ENCODE assay signal across 25 cellular contexts in the genomic region with DNA sequence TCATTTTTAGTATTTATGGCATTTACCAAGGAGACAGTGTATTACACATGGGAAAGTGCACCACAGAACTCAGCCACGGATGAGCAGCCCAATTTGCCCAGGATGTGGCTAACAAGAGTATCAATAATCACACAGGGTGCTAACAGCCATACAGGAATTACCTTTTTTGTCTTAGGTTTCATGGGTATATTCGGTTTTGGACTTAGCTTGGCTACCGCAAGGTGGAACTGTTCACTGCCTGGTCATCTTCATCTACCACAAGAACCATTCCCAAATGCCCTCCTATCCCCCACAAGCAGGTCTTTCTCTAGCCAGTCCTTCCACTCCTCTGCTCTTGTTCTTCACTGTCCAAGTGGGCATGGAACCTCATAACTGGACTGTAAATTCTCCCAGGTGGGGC. TPM values are rescaled to one million over a fixed set of nuclear protein-coding genes. Genes with fewer than 3 reads are reported as not detected.
DNase-seq lines count a peak whose midpoint lies in the region; ATAC-seq and TF ChIP-seq lines count a peak whose summit lies in the region.
"Had no signal": no experiment of that assay in that cellular context is flagged by ENCODE, and none has a peak within 500 bp of the region (broad histone marks: within the 10 kb centered on the region; RNA-seq: fewer than 3 reads in every experiment).

No MANE protein-coding gene starts in this region.

- no peak overlapping the region for H2AK5ac ChIP-seq in trophoblast cell (ENCODE audit: low read length)

- peaks cover 48% of the 10 kb centered on the region for H3K4me1 Mint-ChIP-seq in Caco-2 (ENCODE audit: low read depth, unreplicated experiment)

- H3K4ac ChIP-seq in trophoblast cell (ENCODE audit: low read depth, low read length), result peak overlapping the region; percentile 11

- H3K9ac ChIP-seq in Loucy (ENCODE audit: low read depth, low read length, poor library complexity, severe bottlenecking) (peak overlapping the region; percentile 4), trophoblast cell (ENCODE audit: low read length) (no peak overlapping the region)

- H3K4me3 Mint-ChIP-seq in Caco-2 (ENCODE audit: unreplicated experiment), result no peak overlapping the region
- H3K4me3 Mint-ChIP-seq: activated naive CD8-positive, alpha-beta T cell treated with anti-CD3 and anti-CD28 coated beads, Interleukin-2, amount 10 ng/mL, durations not matched to agents 7 days and 5 days; brain; naive thymus-derived CD4-positive, alpha-beta T cell; stimulated activated naive CD8-positive, alpha-beta T cell treated with anti-CD3 and anti-CD28 coated beads, Interleukin-15, Interleukin-2, amounts not matched to agents 100 ng/mL and 50 ng/mL, for 24 hours had no signal

- no peaks in the 10 kb centered on the region for H3K27me3 Mint-ChIP-seq in Caco-2 (ENCODE audit: insufficient read depth, unreplicated experiment)

- DNase-seq in Caco-2 (no peak), trophoblast cell (no peak), SKM-1 treated with dmso at 0.1 percent for 144 hours (lab: John Stamatoyannopoulos, UW; ENCODE audit: unreplicated experiment) (no peak), NCI-H82 (lab: John Stamatoyannopoulos, UW) (no peak), mucosa of gallbladder (ENCODE audit: low spot score) (no peak)
- no peak for DNase-seq in activated CD8-positive, alpha-beta memory T cell treated with anti-CD3 and anti-CD28 coated beads, Interleukin-2, amount 50 U/mL, for 48 hours
- DNase-seq: ACHN; activated CD4-positive, alpha-beta T cell treated with anti-CD3 and anti-CD28 coated beads for 1 hour; activated naive CD8-positive, alpha-beta T cell treated with anti-CD3 and anti-CD28 coated beads, Interleukin-2, amount 10 ng/mL, durations not matched to agents 7 days and 5 days; DMS 273 treated with DMSO at 0.1 percent for 48 hours; GOT3; KG1; MV-4-11; naive thymus-derived CD4-positive, alpha-beta T cell; NCI-H187; NCI-H2227 treated with DMSO at 0.1 percent for 48 hours; ovary; stimulated activated CD4-positive, alpha-beta T cell treated with anti-CD3 and anti-CD28 coated beads, Interleukin-2, amount 100 ng/mL, for 24 hours; T-helper 9 cell had no signal

- CTCF ChIA-PET in Caco-2 (lab: Charles Lee), result interaction anchor here (1.0 kb wide), 1 partner anchor 42 kb away, joined by 3 read pairs; no protein-coding TSS in a partner anchor

- H4K12ac ChIP-seq in trophoblast cell (ENCODE audit: low read depth, low read length), result no peak overlapping the region

- H4K8ac ChIP-seq in trophoblast cell (ENCODE audit: low read depth, low read length), result no peak overlapping the region

- peaks cover 7% of the 10 kb centered on the region for H3K79me1 ChIP-seq in trophoblast cell (ENCODE audit: low read length)

- no peaks in the 10 kb centered on the region for H3K9me2 ChIP-seq in Loucy (replicated peaks; ENCODE audit: low read depth, low read length)

- BruUV-seq in Caco-2 (replicated peaks; lab: Mats Ljungman, UMichigan), result no TSS peak

- H2BK5ac ChIP-seq in trophoblast cell (ENCODE audit: low read depth, low read length, poor library complexity), result no peak overlapping the region

- no peaks in the 10 kb centered on the region for H3K9me3 Mint-ChIP-seq in Caco-2 (ENCODE audit: unreplicated experiment)
- H3K9me3 Mint-ChIP-seq: activated naive CD8-positive, alpha-beta T cell treated with anti-CD3 and anti-CD28 coated beads, Interleukin-2, amount 10 ng/mL, durations not matched to agents 7 days and 5 days; brain; stimulated activated naive CD8-positive, alpha-beta T cell treated with anti-CD3 and anti-CD28 coated beads, Interleukin-15, Interleukin-2, amounts not matched to agents 100 ng/mL and 50 ng/mL, for 24 hours had no signal

- peak; percentile 50 for ATAC-seq in GM19043 (IDR thresholded peaks at IDR 0.05; ENCODE audit: low read depth, unreplicated experiment)
- ATAC-seq: naive thymus-derived CD4-positive, alpha-beta T cell; Panc1 had no signal

- H3K4me1 ChIP-seq in Caco-2 (peaks cover 88% of the 10 kb centered on the region), Loucy (ENCODE audit: insufficient read depth, low read length, poor library complexity, severe bottlenecking) (peaks cover 65% of the 10 kb centered on the region), trophoblast cell (ENCODE audit: control insufficient read depth in 1 of 2, insufficient read depth in 2 of 2, low read length in 2 of 2) (peaks cover 8 to 19% of the 10 kb centered on the region in 2 experiments)

- no peak overlapping the region for H3K14ac ChIP-seq in trophoblast cell (ENCODE audit: low read length)

- intact Hi-C loops in Caco-2 (cut with micrococcal nuclease; ENCODE audit: unreplicated experiment), result no loop called here

- H3K36me3 ChIP-seq in Caco-2 (ENCODE audit: control insufficient read depth, insufficient read depth, low read length) (no peaks in the 10 kb centered on the region; the same call in 1 of the 2 replicates), Loucy (ENCODE audit: insufficient read depth, low read length) (no peaks in the 10 kb centered on the region), trophoblast cell (ENCODE audit: control insufficient read depth in 1 of 2, insufficient read depth in 2 of 2, low read length in 2 of 2) (no peaks in the 10 kb centered on the region)
- H3K36me3 ChIP-seq: ovary had no signal

- peaks cover 6% of the 10 kb centered on the region; the same call in 1 of the 2 replicates for H3F3A ChIP-seq in Loucy (ENCODE audit: low read depth)

- no peak overlapping the region for H3K4me2 ChIP-seq in Loucy (ENCODE audit: low read depth, low read length, poor library complexity, severe bottlenecking)
- H3K4me2 ChIP-seq in trophoblast cell (ENCODE audit: low read length), result no peak overlapping the region

- H3K4me3 ChIP-seq in Caco-2 (ENCODE audit: low read depth, low read length) (no peak overlapping the region), Loucy (ENCODE audit: low read length, poor library complexity, severe bottlenecking) (no peak overlapping the region), trophoblast cell (ENCODE audit: low read depth, low read length) (no peak overlapping the region)
- H3K4me3 ChIP-seq: ovary, SK-N-MC had no signal

- no peak overlapping the region for H2BK120ac ChIP-seq in trophoblast cell (ENCODE audit: insufficient read depth, low read length, poor library complexity)

- H4K20me1 ChIP-seq in Loucy (ENCODE audit: insufficient read depth, low read length, poor library complexity, severe bottlenecking), result no peaks in the 10 kb centered on the region

- no peak overlapping the region for H4K91ac ChIP-seq in trophoblast cell (ENCODE audit: low read depth, low read length)

- H3K27me3 ChIP-seq in Caco-2 (replicated peaks; ENCODE audit: control insufficient read depth, insufficient read depth, low read length) (no peaks in the 10 kb centered on the region), Loucy (ENCODE audit: insufficient read depth, low read length, poor library complexity, severe bottlenecking) (no peaks in the 10 kb centered on the region), trophoblast cell (ENCODE audit: insufficient read depth, low read length) (no peaks in the 10 kb centered on the region)
- H3K27me3 ChIP-seq: ovary had no signal

- no peak overlapping the region for H3K27ac ChIP-seq in trophoblast cell (ENCODE audit: low read depth, low read length)
- H3K27ac ChIP-seq: ovary, SK-N-MC had no signal

- H3K9me3 ChIP-seq in Caco-2 (no peaks in the 10 kb centered on the region), Loucy (ENCODE audit: insufficient read depth, low read depth, low read length) (no peaks in the 10 kb centered on the region), trophoblast cell (ENCODE audit: insufficient read depth, low read depth, low read length) (no peaks in the 10 kb centered on the region)
- H3K9me3 ChIP-seq: ovary had no signal

- TF ChIP-seq CTCF in Caco-2 (IDR thresholded peaks at IDR 0.05; ENCODE audit: insufficient read depth in 1 of 2, low read depth in 1 of 2, low read length in 1 of 2, severe bottlenecking in 1 of 2, unreplicated experiment in 1 of 2), result no peak
- no peak for TF ChIP-seq CTCF in Loucy (conservative IDR thresholded peaks at IDR 0.05; ENCODE audit: low read length)

- H2BK12ac ChIP-seq in trophoblast cell (ENCODE audit: low read length), result no peak overlapping the region

- H2AFZ ChIP-seq in Loucy (ENCODE audit: low read length) (no peak overlapping the region), trophoblast cell (ENCODE audit: insufficient read depth, low read length, poor library complexity) (no peak overlapping the region)

- peaks cover 70% of the 10 kb centered on the region for H3K36me3 Mint-ChIP-seq in Caco-2 (ENCODE audit: insufficient read depth, unreplicated experiment)
- H3K36me3 Mint-ChIP-seq: activated naive CD8-positive, alpha-beta T cell treated with anti-CD3 and anti-CD28 coated beads, Interleukin-2, amount 10 ng/mL, durations not matched to agents 7 days and 5 days; brain; naive thymus-derived CD4-positive, alpha-beta T cell had no signal

- H3K79me2 ChIP-seq in Loucy (ENCODE audit: insufficient read depth, low read length) (no peaks in the 10 kb centered on the region), trophoblast cell (ENCODE audit: control insufficient read depth, insufficient read depth, low read length, poor library complexity) (peaks cover 22% of the 10 kb centered on the region)

- no CpG with 5 or more reads among the region's 3 CpGs for WGBS in trophoblast cell (ENCODE audit: extremely low coverage, insufficient coverage, insufficient read length)

- peak overlapping the region; percentile 33 for H3K27ac Mint-ChIP-seq in Caco-2 (ENCODE audit: unreplicated experiment)
- H3K27ac Mint-ChIP-seq: activated naive CD8-positive, alpha-beta T cell treated with anti-CD3 and anti-CD28 coated beads, Interleukin-2, amount 10 ng/mL, durations not matched to agents 7 days and 5 days; naive thymus-derived CD4-positive, alpha-beta T cell; stimulated activated naive CD8-positive, alpha-beta T cell treated with anti-CD3 and anti-CD28 coated beads, Interleukin-15, Interleukin-2, amounts not matched to agents 100 ng/mL and 50 ng/mL, for 24 hours had no signal

- POLR2A ChIA-PET in Caco-2 (lab: Charles Lee), result no interaction called here

- no peak overlapping the region for H3K18ac ChIP-seq in trophoblast cell (ENCODE audit: low read length)

- H3K23ac ChIP-seq in trophoblast cell (ENCODE audit: low read length), result no peak overlapping the region

RNA-seq across cellular contexts. Expression of gene PDLIM1, which starts 6.0 kb away (rescaled TPM):
- total RNA-seq in Caco-2 (2022) (417 and 506 TPM in 2 replicates), mucosa of gallbladder (114 TPM)
- polyA plus RNA-seq in trophoblast cell (2013), result 338 and 355 TPM in 2 replicates
